Comparison of ENCODE assay signal across 10 cellular contexts in the genomic region with DNA sequence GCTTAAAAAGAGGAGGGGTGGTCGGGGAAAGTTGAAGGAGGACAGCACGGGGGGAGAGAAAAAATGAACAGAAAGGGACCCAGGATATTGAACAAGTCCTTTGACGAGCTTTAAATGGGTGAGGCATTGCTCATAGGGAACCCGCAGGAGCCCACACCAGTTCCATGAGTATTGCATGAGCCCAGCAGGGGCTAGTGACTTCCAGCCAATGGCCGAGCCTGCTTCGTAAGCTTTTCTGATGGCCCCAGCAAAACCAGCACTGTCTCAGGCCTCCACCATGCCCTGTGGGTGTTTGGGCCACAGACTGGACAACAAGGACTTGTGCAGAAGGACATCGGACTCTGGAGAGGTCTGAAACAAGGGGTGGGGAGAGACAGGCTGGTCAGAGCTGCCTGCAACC.
A peak's percentile ranks its signal among the peaks of the same experiment; 100 is the strongest.
DNase-seq lines count a peak whose midpoint lies in the region; ATAC-seq and TF ChIP-seq lines count a peak whose summit lies in the region.
"Had no signal": no experiment of that assay in that cellular context is flagged by ENCODE, and none has a peak within 500 bp of the region (broad histone marks: within the 10 kb centered on the region; RNA-seq: fewer than 3 reads in every experiment).

No MANE protein-coding gene starts in this region.

- intact Hi-C loops in activated naive CD4-positive, alpha-beta T cell treated with anti-CD3 and anti-CD28 coated beads for 36 hours (cut with micrococcal nuclease) = no loop called here

- TF ChIP-seq CTCF in astrocyte of the spinal cord (IDR thresholded peaks at IDR 0.05; ENCODE audit: low read depth, low read length) (no peak), upper lobe of left lung (IDR thresholded peaks at IDR 0.05) (no peak)

- H3K36me3 ChIP-seq in upper lobe of left lung = no peaks in the 10 kb centered on the region
- H3K36me3 ChIP-seq: WERI-Rb-1 had no signal

- H3K4me1 Mint-ChIP-seq in activated naive CD4-positive, alpha-beta T cell treated with anti-CD3 and anti-CD28 coated beads for 36 hours (ENCODE audit: low read depth) = peaks cover 54% of the 10 kb centered on the region
- H3K4me1 Mint-ChIP-seq in memory B cell = peaks cover 53% of the 10 kb centered on the region

- no peak for DNase-seq in activated naive CD4-positive, alpha-beta T cell treated with anti-CD3 and anti-CD28 coated beads for 36 hours
- DNase-seq in activated naive CD4-positive, alpha-beta T cell treated with Interleukin-2 at 50 U/mL for 16 hours = no peak
- DNase-seq in astrocyte of the spinal cord (ENCODE audit: low read depth, low spot score) = peak; percentile 80
- no peak for DNase-seq in memory B cell (ENCODE audit: low spot score in 2 of 2)
- no peak for DNase-seq in upper lobe of left lung
- DNase-seq in HuH-7.5 (ENCODE audit: low spot score) = no peak
- DNase-seq: immature natural killer cell, WERI-Rb-1 had no signal

- no peak for TF ChIP-seq EP300 in upper lobe of left lung (IDR thresholded peaks at IDR 0.05)

- no peaks in the 10 kb centered on the region for H3K27me3 ChIP-seq in upper lobe of left lung

- TF ChIP-seq POLR2A in upper lobe of left lung (IDR thresholded peaks at IDR 0.05) = no peak

- ATAC-seq in memory B cell (ENCODE audit: low read depth) = no peak
- ATAC-seq in upper lobe of left lung (ENCODE audit: low FRiP score in 2 of 2) = peak in 1 of 2 donors; percentile 26
- no peak for ATAC-seq in GM21515 (IDR thresholded peaks at IDR 0.05; ENCODE audit: unreplicated experiment)
- ATAC-seq in GM18909 (IDR thresholded peaks at IDR 0.05; ENCODE audit: poor library complexity, unreplicated experiment) = no peak

- no peaks in the 10 kb centered on the region for H3K9me3 Mint-ChIP-seq in activated naive CD4-positive, alpha-beta T cell treated with anti-CD3 and anti-CD28 coated beads for 36 hours
- H3K9me3 Mint-ChIP-seq in memory B cell = no peaks in the 10 kb centered on the region
- H3K9me3 Mint-ChIP-seq: immature natural killer cell had no signal

- H3K27me3 Mint-ChIP-seq in activated naive CD4-positive, alpha-beta T cell treated with anti-CD3 and anti-CD28 coated beads for 36 hours (ENCODE audit: low read depth) = no peaks in the 10 kb centered on the region
- H3K27me3 Mint-ChIP-seq in memory B cell = no peaks in the 10 kb centered on the region

- peak overlapping the region; percentile 92 for H3K27ac Mint-ChIP-seq in activated naive CD4-positive, alpha-beta T cell treated with anti-CD3 and anti-CD28 coated beads for 36 hours
- peak overlapping the region; percentile 99 for H3K27ac Mint-ChIP-seq in memory B cell

- in situ Hi-C loops in astrocyte of the spinal cord (cut with HindIII; ENCODE audit: low sequenced_read_pairs) = no loop called here

- H3K4me1 ChIP-seq in upper lobe of left lung = peaks cover 39 to 59% (median 51%) of the 10 kb centered on the region in 4 donors

- H3K4me3 Mint-ChIP-seq in activated naive CD4-positive, alpha-beta T cell treated with anti-CD3 and anti-CD28 coated beads for 36 hours = peak overlapping the region; percentile 27
- H3K4me3 Mint-ChIP-seq in memory B cell = peak overlapping the region; percentile 80

- no peak overlapping the region for H3K4me3 ChIP-seq in astrocyte of the spinal cord (ENCODE audit: low read depth, low read length)
- no peak overlapping the region for H3K4me3 ChIP-seq in upper lobe of left lung

- WGBS in upper lobe of left lung, 2 donors = 54 to 73% methylated on average over 7 of the region's 7 CpGs

- CTCF ChIA-PET in activated naive CD4-positive, alpha-beta T cell treated with anti-CD3 and anti-CD28 coated beads for 36 hours (lab: Charles Lee) = interaction anchor here (0.6 to 2.0 kb wide), 8 partner anchors 31 to 1112 kb away, joined by 3 to 7 read pairs (median 3); no protein-coding TSS in a partner anchor

- H3K9me3 ChIP-seq in upper lobe of left lung = no peaks in the 10 kb centered on the region

- H3K27ac ChIP-seq in upper lobe of left lung = peak overlapping the region; percentile 78 to 90 (median 86)
- H3K27ac ChIP-seq: WERI-Rb-1 had no signal

- no peaks in the 10 kb centered on the region for H3K36me3 Mint-ChIP-seq in activated naive CD4-positive, alpha-beta T cell treated with anti-CD3 and anti-CD28 coated beads for 36 hours (ENCODE audit: low read depth)
- peaks cover 15% of the 10 kb centered on the region for H3K36me3 Mint-ChIP-seq in memory B cell
- H3K36me3 Mint-ChIP-seq: immature natural killer cell had no signal
